In the genomic region with DNA sequence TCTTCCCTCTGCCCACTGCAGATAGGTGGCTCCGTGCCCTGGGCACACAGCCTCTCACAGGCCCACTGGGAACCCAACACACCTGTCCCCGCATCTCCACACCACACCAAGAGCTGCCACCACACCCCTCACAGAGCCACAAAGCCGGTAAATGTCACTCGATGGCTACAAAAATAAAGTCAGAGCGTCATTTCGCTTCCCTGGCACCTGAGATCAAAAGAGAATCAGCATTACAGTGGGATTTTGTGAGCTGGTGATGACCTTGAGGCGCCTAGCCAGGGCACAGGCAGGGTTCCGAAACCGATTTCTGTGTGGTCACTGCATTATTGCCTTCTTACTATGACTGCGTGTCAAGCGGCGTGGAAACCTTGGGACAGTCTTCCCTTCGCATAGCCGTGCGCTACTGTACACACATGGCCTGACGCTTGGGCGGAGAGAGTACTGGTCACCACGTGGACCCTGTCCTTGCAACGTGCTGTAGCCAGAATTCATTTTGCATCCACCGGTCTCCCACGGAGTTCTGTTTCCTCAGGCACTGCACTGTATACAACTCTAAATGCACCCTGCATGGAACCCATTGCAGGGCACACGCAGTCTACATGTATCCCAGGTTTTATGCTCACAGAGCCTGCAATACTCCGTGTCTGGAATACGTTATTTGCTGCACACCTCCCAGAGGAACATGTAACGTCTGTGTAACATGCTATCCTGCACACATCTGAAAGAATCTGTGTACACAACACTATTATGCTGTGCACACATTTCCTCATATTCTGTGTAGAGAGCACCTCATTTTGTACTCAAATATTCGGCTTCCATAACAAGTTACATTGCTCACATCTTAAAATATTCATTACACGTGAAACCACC, we compare ENCODE assay signal across 17 cellular contexts. TPM values are rescaled to one million over a fixed set of nuclear protein-coding genes. Genes with fewer than 3 reads are reported as not detected.
A peak's percentile ranks its signal among the peaks of the same experiment; 100 is the strongest.
DNase-seq lines count a peak whose midpoint lies in the region; ATAC-seq and TF ChIP-seq lines count a peak whose summit lies in the region.
"Had no signal": no experiment of that assay in that cellular context is flagged by ENCODE, and none has a peak within 500 bp of the region (broad histone marks: within the 10 kb centered on the region; RNA-seq: fewer than 3 reads in every experiment).

No MANE protein-coding gene starts in this region.

- peaks cover 11% of the 10 kb centered on the region for H3K4me1 ChIP-seq in CD4-positive, alpha-beta memory T cell (ENCODE audit: insufficient read depth, low read length)
- peaks cover 2% of the 10 kb centered on the region for H3K4me1 ChIP-seq in iPS-15b (ENCODE audit: control insufficient read depth, insufficient read depth, low read length)

- H3K4me1 Mint-ChIP-seq in CD4-positive, alpha-beta memory T cell = peaks cover 11 to 35% (median 26%) of the 10 kb centered on the region in 4 donors
- H3K4me1 Mint-ChIP-seq in WTC11 (peaks cover 62% of the 10 kb centered on the region), osteocyte (ENCODE audit: unreplicated experiment) (peaks cover 22% of the 10 kb centered on the region), chondrocyte (ENCODE audit: low read depth) (peaks cover 20% of the 10 kb centered on the region), T-cell (peaks cover 19 to 34% (median 28%) of the 10 kb centered on the region in 3 donors), mesothelial cell of epicardium (peaks cover 20% of the 10 kb centered on the region)

- CTCF ChIA-PET in CD4-positive, alpha-beta memory T cell (lab: Charles Lee; ENCODE audit: partially characterized antibody) = no interaction called here
- CTCF ChIA-PET in WTC11 (lab: Charles Lee) (interaction anchor here (0.5 to 2.1 kb wide), 2 partner anchors 13 to 250 kb away, joined by 4 to 8 read pairs; no protein-coding TSS in a partner anchor), T-cell (lab: Charles Lee) (no interaction called here)

- no peak for ATAC-seq in WTC11
- no peak for ATAC-seq in T-cell (replicated peaks in 1 of 4)
- ATAC-seq in GM21360 (IDR thresholded peaks at IDR 0.05; ENCODE audit: unreplicated experiment) = no peak
- ATAC-seq: body of pancreas; left lobe of liver; stimulated activated effector memory CD8-positive, alpha-beta T cell treated with anti-CD3 and anti-CD28 coated beads, Interleukin-12 subunit alpha, Interleukin-12 subunit beta, amount 100 ng/mL, for 72 hours had no signal

- H3K36me3 ChIP-seq in CD4-positive, alpha-beta memory T cell (ENCODE audit: insufficient read depth, low read length) = no peaks in the 10 kb centered on the region
- no peaks in the 10 kb centered on the region for H3K36me3 ChIP-seq in iPS-15b (ENCODE audit: control insufficient read depth, insufficient read depth, low read length)
- H3K36me3 ChIP-seq: WERI-Rb-1 had no signal

- TF ChIP-seq CTCF in WTC11 (IDR thresholded peaks at IDR 0.05) (no peak), osteocyte (IDR thresholded peaks at IDR 0.05) (no peak), chondrocyte (IDR thresholded peaks at IDR 0.05) (no peak), mesothelial cell of epicardium (IDR thresholded peaks at IDR 0.05; ENCODE audit: unreplicated experiment) (no peak)

- H3K9ac ChIP-seq in iPS-15b (ENCODE audit: low read depth, low read length) = no peak overlapping the region

- H3K27me3 Mint-ChIP-seq in CD4-positive, alpha-beta memory T cell = peaks cover 67 to 77% of the 10 kb centered on the region in 2 donors
- H3K27me3 Mint-ChIP-seq in WTC11 (ENCODE audit: low read depth) (peaks cover 100% of the 10 kb centered on the region), osteocyte (ENCODE audit: unreplicated experiment) (peaks cover 89% of the 10 kb centered on the region), chondrocyte (ENCODE audit: low read depth) (peaks cover 84% of the 10 kb centered on the region), T-cell (peaks cover 67 to 85% of the 10 kb centered on the region in 2 donors), mesothelial cell of epicardium (ENCODE audit: low read depth) (peaks cover 97% of the 10 kb centered on the region)

- peak overlapping the region in 1 of 7 donors; percentile 21 for H3K27ac Mint-ChIP-seq in CD4-positive, alpha-beta memory T cell
- no peak overlapping the region for H3K27ac Mint-ChIP-seq in WTC11
- H3K27ac Mint-ChIP-seq in osteocyte (ENCODE audit: unreplicated experiment) = no peak overlapping the region
- H3K27ac Mint-ChIP-seq in chondrocyte (ENCODE audit: unreplicated experiment) = no peak overlapping the region
- H3K27ac Mint-ChIP-seq in T-cell = no peak overlapping the region
- no peak overlapping the region for H3K27ac Mint-ChIP-seq in mesothelial cell of epicardium
- H3K27ac Mint-ChIP-seq: nephron progenitor cell; stimulated activated effector memory CD8-positive, alpha-beta T cell treated with anti-CD3 and anti-CD28 coated beads, Interleukin-12 subunit alpha, Interleukin-12 subunit beta, amount 100 ng/mL, for 72 hours had no signal

- no peaks in the 10 kb centered on the region for H3K36me3 Mint-ChIP-seq in CD4-positive, alpha-beta memory T cell
- peaks cover 2% of the 10 kb centered on the region; the same call in 1 of the 2 replicates for H3K36me3 Mint-ChIP-seq in WTC11
- no peaks in the 10 kb centered on the region for H3K36me3 Mint-ChIP-seq in osteocyte (ENCODE audit: unreplicated experiment)
- no peaks in the 10 kb centered on the region for H3K36me3 Mint-ChIP-seq in chondrocyte (ENCODE audit: low read depth)
- no peaks in the 10 kb centered on the region for H3K36me3 Mint-ChIP-seq in T-cell
- H3K36me3 Mint-ChIP-seq in mesothelial cell of epicardium = no peaks in the 10 kb centered on the region

- H3K9me3 ChIP-seq in CD4-positive, alpha-beta memory T cell (ENCODE audit: control insufficient read depth in 1 of 2, low read length in 2 of 2) = no peaks in the 10 kb centered on the region
- H3K9me3 ChIP-seq in iPS-15b (ENCODE audit: control insufficient read depth, insufficient read depth, low read length) = no peaks in the 10 kb centered on the region
- H3K9me3 ChIP-seq: body of pancreas had no signal

- H3K9me3 Mint-ChIP-seq in CD4-positive, alpha-beta memory T cell = peaks cover 0 to 6% (median 0%) of the 10 kb centered on the region in 8 donors
- H3K9me3 Mint-ChIP-seq in WTC11 (no peaks in the 10 kb centered on the region), osteocyte (ENCODE audit: unreplicated experiment) (no peaks in the 10 kb centered on the region), chondrocyte (ENCODE audit: low read depth) (no peaks in the 10 kb centered on the region), T-cell (no peaks in the 10 kb centered on the region), mesothelial cell of epicardium (no peaks in the 10 kb centered on the region)
- H3K9me3 Mint-ChIP-seq: nephron progenitor cell; stimulated activated effector memory CD8-positive, alpha-beta T cell treated with anti-CD3 and anti-CD28 coated beads, Interleukin-12 subunit alpha, Interleukin-12 subunit beta, amount 100 ng/mL, for 72 hours had no signal

- no peak overlapping the region for H3K4me3 ChIP-seq in CD4-positive, alpha-beta memory T cell (ENCODE audit: low read length in 2 of 2)
- H3K4me3 ChIP-seq in iPS-15b (ENCODE audit: low read depth, low read length) = peak overlapping the region; percentile 0
- H3K4me3 ChIP-seq: body of pancreas had no signal

- POLR2A ChIA-PET in CD4-positive, alpha-beta memory T cell (lab: Charles Lee; ENCODE audit: partially characterized antibody) = no interaction called here
- POLR2A ChIA-PET in WTC11 (lab: Charles Lee) (no interaction called here), T-cell (lab: Charles Lee) (no interaction called here)

- intact Hi-C loops in CD4-positive, alpha-beta memory T cell (cut with micrococcal nuclease) = no loop called here

- peak in 1 of 5 donors; percentile 2 for DNase-seq in CD4-positive, alpha-beta memory T cell
- DNase-seq in WTC11 (ENCODE audit: low spot score) (no peak), osteocyte (ENCODE audit: extremely low spot score, unreplicated experiment) (no peak), chondrocyte (ENCODE audit: low spot score) (no peak), T-cell (no peak), mesothelial cell of epicardium (ENCODE audit: low spot score in 2 of 2, unreplicated experiment in 2 of 2) (no peak)
- DNase-seq: activated gamma-delta T cell treated with Interleukin-2 at 50 U/mL for 16 hours, body of pancreas, MM.1S, NCI-H2081 treated with DMSO at 0.1 percent for 48 hours, NCI-H748 treated with DMSO at 0.1 percent for 48 hours, nephron progenitor cell, WERI-Rb-1 had no signal

- H3K27me3 ChIP-seq in CD4-positive, alpha-beta memory T cell (ENCODE audit: insufficient read depth, low read length) = peaks cover 43% of the 10 kb centered on the region
- peaks cover 97% of the 10 kb centered on the region for H3K27me3 ChIP-seq in iPS-15b (ENCODE audit: control insufficient read depth, insufficient read depth, low read length)

- H3K27ac ChIP-seq in CD4-positive, alpha-beta memory T cell (ENCODE audit: low read depth, low read length) = no peak overlapping the region
- H3K27ac ChIP-seq: body of pancreas, WERI-Rb-1 had no signal

- peak overlapping the region in 7 of 8 donors; percentile 10 to 71 (median 32) for H3K4me3 Mint-ChIP-seq in CD4-positive, alpha-beta memory T cell
- H3K4me3 Mint-ChIP-seq in WTC11 = peak overlapping the region; percentile 54; the same call in 1 of the 2 replicates
- peak overlapping the region; percentile 16 for H3K4me3 Mint-ChIP-seq in osteocyte (ENCODE audit: unreplicated experiment)
- H3K4me3 Mint-ChIP-seq in chondrocyte (ENCODE audit: unreplicated experiment) = no peak overlapping the region
- peak overlapping the region in 1 of 3 donors; percentile 39 for H3K4me3 Mint-ChIP-seq in T-cell
- H3K4me3 Mint-ChIP-seq in mesothelial cell of epicardium = no peak overlapping the region
- H3K4me3 Mint-ChIP-seq: stimulated activated effector memory CD8-positive, alpha-beta T cell treated with anti-CD3 and anti-CD28 coated beads, Interleukin-12 subunit alpha, Interleukin-12 subunit beta, amount 100 ng/mL, for 72 hours had no signal

TF ChIP-seq in WTC11, 78 proteins besides CTCF, POLR2A, EP300 and RAD21 (continues in another document):
- TF ChIP-seq, protein P1, sequence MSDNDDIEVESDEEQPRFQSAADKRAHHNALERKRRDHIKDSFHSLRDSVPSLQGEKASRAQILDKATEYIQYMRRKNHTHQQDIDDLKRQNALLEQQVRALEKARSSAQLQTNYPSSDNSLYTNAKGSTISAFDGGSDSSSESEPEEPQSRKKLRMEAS (CRISPR knock-in tag; IDR thresholded peaks at IDR 0.05) = no peak
- no peak for TF ChIP-seq TEAD4 (CRISPR knock-in tag; IDR thresholded peaks at IDR 0.05)

RNA-seq across cellular contexts. Expression of a gene that starts 5.8 kb away (rescaled TPM):
- total RNA-seq in CD4-positive, alpha-beta memory T cell = not detected
- polyA plus RNA-seq in CD4-positive, alpha-beta memory T cell = not detected
- total RNA-seq in WTC11 (2021) (0.09 to 0.14 TPM in 2 of 3 replicates, not detected in the other), osteocyte (not detected in 2 replicates), chondrocyte (not detected in 3 replicates), T-cell (under 1 TPM in 1 of 5 donors, not detected in 4; 0.15 TPM), mesothelial cell of epicardium (1.9 to 2.6 TPM (median 1.9 TPM) in 3 replicates)

RNA-seq across cellular contexts. Expression of a gene that starts 50.5 kb away (rescaled TPM):
- total RNA-seq in CD4-positive, alpha-beta memory T cell = 10 to 100 TPM; 39.7 to 41.6 TPM
- polyA plus RNA-seq in CD4-positive, alpha-beta memory T cell = 10 to 100 TPM; 12.5 to 20.1 TPM
- total RNA-seq in WTC11 (2021) (14.1 to 15.7 TPM (median 15.3 TPM) in 3 replicates), osteocyte (12.1 and 14.1 TPM in 2 replicates), chondrocyte (8.1 to 13.2 TPM (median 8.5 TPM) in 3 replicates), T-cell (10 to 100 TPM; 18.0 to 39.6 (median 34.9) TPM), mesothelial cell of epicardium (21.0 to 27.4 TPM (median 23.1 TPM) in 3 replicates)

Comparison
In these comparisons a context has a peak if more than half of its experiments do, and no peak if none do; other contexts are left out.
1. H3K4me3 Mint-ChIP-seq: peak in CD4-positive, alpha-beta memory T cell (7 of 8), WTC11 (single experiment) and osteocyte (single experiment); none in chondrocyte (single experiment) and mesothelial cell of epicardium (single experiment).